In the genomic region with DNA sequence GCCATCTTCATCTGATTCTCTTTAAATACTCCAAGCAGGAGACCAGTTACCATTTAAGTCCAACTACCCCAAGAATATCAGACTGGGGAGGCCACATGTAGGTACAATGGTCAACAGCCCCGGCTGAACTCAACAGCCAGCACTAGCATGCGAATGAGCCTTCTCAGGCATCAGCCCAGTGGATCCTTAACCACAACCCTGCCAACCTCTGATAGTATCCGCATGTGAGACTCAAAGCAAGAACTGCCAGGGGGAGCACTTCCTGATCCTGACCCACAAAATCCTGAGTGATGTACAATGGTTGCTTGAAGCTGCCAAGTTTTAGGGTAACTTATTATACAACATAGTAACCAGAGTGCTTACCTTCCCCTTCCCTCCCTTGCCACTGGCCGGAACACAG, we compare ENCODE assay signal across 25 cellular contexts. TPM values are rescaled to one million over a fixed set of nuclear protein-coding genes. Genes with fewer than 3 reads are reported as not detected.
DNase-seq lines count a peak whose midpoint lies in the region; ATAC-seq and TF ChIP-seq lines count a peak whose summit lies in the region.
"Had no signal": no experiment of that assay in that cellular context is flagged by ENCODE, and none has a peak within 500 bp of the region (broad histone marks: within the 10 kb centered on the region; RNA-seq: fewer than 3 reads in every experiment).

No MANE protein-coding gene starts in this region.

- H3K4me1 ChIP-seq in OCI-LY3 (ENCODE audit: low read length) (peaks cover 7% of the 10 kb centered on the region), osteoblast (ENCODE audit: insufficient read depth, low read length) (peaks cover 4% of the 10 kb centered on the region), upper lobe of right lung (peaks cover 5% of the 10 kb centered on the region)

- H3K79me2 ChIP-seq in OCI-LY3 (ENCODE audit: low read length) (no peaks in the 10 kb centered on the region), osteoblast (ENCODE audit: insufficient read depth, low read length) (no peaks in the 10 kb centered on the region)

- in situ Hi-C loops in brain microvascular endothelial cell (cut with HindIII; ENCODE audit: low pct_ligation_motif_present, low sequenced_read_pairs): no loop called here

- TF ChIP-seq CTCF in OCI-LY3 (IDR thresholded peaks at IDR 0.05; ENCODE audit: low read depth, low read length) (0 out of 2 replicates have a peak, but pooled peaks have one; percentile 6), brain microvascular endothelial cell (IDR thresholded peaks at IDR 0.05; ENCODE audit: low read depth, low read length, missing control alignments) (peak; percentile 22), osteoblast (IDR thresholded peaks at IDR 0.05; ENCODE audit: extremely low read depth, low read depth, low read length) (peak; percentile 20), upper lobe of right lung (IDR thresholded peaks at IDR 0.05) (no peak)

- H3K27ac ChIP-seq in OCI-LY3 (ENCODE audit: low read length): no peak overlapping the region
- no peak overlapping the region for H3K27ac ChIP-seq in brain microvascular endothelial cell
- H3K27ac ChIP-seq in osteoblast (ENCODE audit: low read depth, low read length): no peak overlapping the region
- H3K27ac ChIP-seq in upper lobe of right lung: no peak overlapping the region
- H3K27ac ChIP-seq: colonic mucosa had no signal

- H3K4me2 ChIP-seq in OCI-LY3 (ENCODE audit: low read length) (no peak overlapping the region), osteoblast (ENCODE audit: insufficient read depth, low read length) (no peak overlapping the region)

- intact Hi-C loops in upper lobe of right lung (cut with DNase I): loop anchor here (10.0 kb wide), 1 partner anchor 45 kb away; no protein-coding TSS in a partner anchor

- H3K27me3 ChIP-seq in OCI-LY3 (ENCODE audit: low read depth, low read length) (no peaks in the 10 kb centered on the region), brain microvascular endothelial cell (replicated peaks) (peaks cover 37% of the 10 kb centered on the region), osteoblast (ENCODE audit: insufficient read depth, low read length) (peaks cover 44% of the 10 kb centered on the region), upper lobe of right lung (peaks cover 69% of the 10 kb centered on the region)

- H2AFZ ChIP-seq in OCI-LY3 (ENCODE audit: low read depth, low read length) (no peak overlapping the region), osteoblast (ENCODE audit: low read length) (no peak overlapping the region)

- H3K9ac ChIP-seq in OCI-LY3 (ENCODE audit: low read length): no peak overlapping the region

- peak; percentile 29 for DNase-seq in HCEC 1CT
- no peak for DNase-seq in brain microvascular endothelial cell
- no peak for DNase-seq in osteoblast (ENCODE audit: insufficient read length, low spot score, missing footprints)
- no peak for DNase-seq in LoVo (ENCODE audit: low spot score)
- DNase-seq in upper lobe of right lung: no peak
- DNase-seq: activated CD4-positive, alpha-beta T cell treated with anti-CD3 and anti-CD28 coated beads for 48 hours; activated naive CD8-positive, alpha-beta T cell treated with anti-CD3 and anti-CD28 coated beads, Interleukin-2, amount 10 ng/mL, durations not matched to agents 7 days and 5 days; colonic mucosa; COR-L47; hippocampal formation; islet precursor cell; NCI-H1105; NCI-H2081; nucleus accumbens; retina; stimulated activated CD4-positive, alpha-beta T cell treated with anti-CD3 and anti-CD28 coated beads, Interleukin-12 subunit alpha, Interleukin-12 subunit beta, amount 100 ng/mL, for 4 hours; SW 1271 had no signal

- H3K4me3 ChIP-seq in OCI-LY3 (ENCODE audit: low read length) (no peak overlapping the region), brain microvascular endothelial cell (ENCODE audit: low read depth, low read length) (no peak overlapping the region), osteoblast (ENCODE audit: insufficient read depth, low read length) (no peak overlapping the region), upper lobe of right lung (no peak overlapping the region)
- H3K4me3 ChIP-seq: colonic mucosa, lung had no signal

- H3K36me3 ChIP-seq in OCI-LY3 (replicated peaks; ENCODE audit: low read depth, low read length): no peaks in the 10 kb centered on the region
- no peaks in the 10 kb centered on the region for H3K36me3 ChIP-seq in brain microvascular endothelial cell (replicated peaks)
- no peaks in the 10 kb centered on the region for H3K36me3 ChIP-seq in osteoblast (ENCODE audit: insufficient read depth, low read length)
- no peaks in the 10 kb centered on the region for H3K36me3 ChIP-seq in upper lobe of right lung
- H3K36me3 ChIP-seq: colonic mucosa had no signal

- no peaks in the 10 kb centered on the region for H4K20me1 ChIP-seq in OCI-LY3 (ENCODE audit: insufficient read depth, low read length)
- no peaks in the 10 kb centered on the region for H4K20me1 ChIP-seq in osteoblast (ENCODE audit: insufficient read depth, low read length)

- no peak for ATAC-seq in GM18511 (IDR thresholded peaks at IDR 0.05; ENCODE audit: unreplicated experiment)
- ATAC-seq in upper lobe of right lung: no peak
- ATAC-seq in HG03196 (IDR thresholded peaks at IDR 0.05; ENCODE audit: unreplicated experiment): no peak
- ATAC-seq: activated T-helper 17 cell treated with anti-CD3 and anti-CD28 coated beads, Interleukin-2, amount 50 U/mL, for 72 hours had no signal

- H3K9me3 ChIP-seq in OCI-LY3 (ENCODE audit: insufficient read depth, low read length) (no peaks in the 10 kb centered on the region), osteoblast (ENCODE audit: low read depth, low read length) (no peaks in the 10 kb centered on the region), upper lobe of right lung (no peaks in the 10 kb centered on the region)
- H3K9me3 ChIP-seq: colonic mucosa had no signal

RNA-seq across cellular contexts. Expression of a gene that starts 4.0 kb away (rescaled TPM):
- not detected in 2 replicates for total RNA-seq in osteoblast
- total RNA-seq in upper lobe of right lung: not detected
- total RNA-seq: activated naive CD8-positive, alpha-beta T cell treated with anti-CD3 and anti-CD28 coated beads, Interleukin-2, amount 10 ng/mL, durations not matched to agents 7 days and 5 days; activated T-helper 17 cell treated with anti-CD3 and anti-CD28 coated beads, Interleukin-2, amount 50 U/mL, for 72 hours; Daoy; NCI-H460; urinary bladder had no signal

RNA-seq across cellular contexts. Expression of a gene that starts 7.5 kb away (rescaled TPM):
- total RNA-seq in osteoblast: not detected in 2 replicates
- total RNA-seq in upper lobe of right lung: not detected
- total RNA-seq: activated naive CD8-positive, alpha-beta T cell treated with anti-CD3 and anti-CD28 coated beads, Interleukin-2, amount 10 ng/mL, durations not matched to agents 7 days and 5 days; Daoy; lung; NCI-H460; urinary bladder had no signal

RNA-seq across cellular contexts. Expression of a gene that starts 42.4 kb away (rescaled TPM):
- 0.59 and 0.72 TPM in 2 replicates for total RNA-seq in osteoblast
- total RNA-seq in upper lobe of right lung: 0.49 TPM

RNA-seq across cellular contexts. Expression of a gene that starts 54.6 kb away (rescaled TPM):
- 0.36 and 0.59 TPM in 2 replicates for total RNA-seq in osteoblast
- 7.1 TPM for total RNA-seq in upper lobe of right lung
